Comparison of ENCODE assay signal across 15 cellular contexts in the genomic region with DNA sequence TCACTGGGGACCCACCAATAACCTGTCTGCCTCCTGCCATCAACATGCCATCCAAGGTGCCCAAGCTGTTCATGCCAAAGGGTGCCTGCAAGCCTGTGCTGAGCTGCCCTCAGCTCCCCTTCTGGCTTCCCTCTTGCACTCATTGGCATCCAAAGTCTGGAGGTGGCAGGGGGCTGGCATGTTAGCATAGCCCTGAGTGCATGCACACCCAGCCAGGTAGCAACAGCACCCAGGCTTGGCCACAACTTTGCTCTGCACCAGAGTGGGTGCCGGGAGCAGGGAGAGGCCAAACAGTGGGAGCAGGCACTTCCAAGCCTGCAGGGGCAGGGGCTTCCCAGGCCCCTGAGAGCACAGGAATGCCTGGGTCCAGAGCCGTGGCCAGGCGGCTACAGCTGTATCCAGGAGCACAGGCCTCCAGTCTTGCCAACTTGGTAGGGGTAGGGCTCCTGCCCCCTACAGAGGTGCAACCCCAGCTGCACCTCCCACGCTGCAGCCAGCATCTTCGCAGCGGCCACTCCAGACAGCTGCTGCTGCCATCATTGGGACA. TPM values are rescaled to one million over a fixed set of nuclear protein-coding genes. Genes with fewer than 3 reads are reported as not detected.
A peak's percentile ranks its signal among the peaks of the same experiment; 100 is the strongest.
DNase-seq lines count a peak whose midpoint lies in the region; ATAC-seq and TF ChIP-seq lines count a peak whose summit lies in the region.
"Had no signal": no experiment of that assay in that cellular context is flagged by ENCODE, and none has a peak within 500 bp of the region (broad histone marks: within the 10 kb centered on the region; RNA-seq: fewer than 3 reads in every experiment).

No MANE protein-coding gene starts in this region.

- intact Hi-C loops in dendritic cell treated with granulocyte-macrophage colony-stimulating factor and Interleukin-4, amounts not matched to agents 40 ng/mL and 50 ng/mL, for 4 days (cut with micrococcal nuclease), result loop anchor here (5.0 kb wide), 1 partner anchor 39 kb away; the partner anchor contains the start of gene UCHL3
- intact Hi-C loops in Right ventricle myocardium superior (cut with DNase I), result no loop called here

- no peak overlapping the region for H2BK5ac ChIP-seq in neuronal stem cell (ENCODE audit: low read length)

- CTCF ChIA-PET in HEK293T (lab: Yijun Ruan, JAX), result no interaction called here

- peak overlapping the region in 5 of 10 experiments; percentile 18 to 44 (median 28); a peak in 5 of 20 replicates for H3K4me3 ChIP-seq in BLaER1 treated with 17β-estradiol and CSF1 and Interleukin-3, amounts not matched to agents 10 nM and 100 nM
- H3K4me3 ChIP-seq in neuronal stem cell (ENCODE audit: low read length in 2 of 2), result no peak overlapping the region
- H3K4me3 ChIP-seq: K562 had no signal

- H3K79me1 ChIP-seq in neuronal stem cell (ENCODE audit: low read depth, low read length), result no peaks in the 10 kb centered on the region

- H3K27ac Mint-ChIP-seq in dendritic cell treated with granulocyte-macrophage colony-stimulating factor and Interleukin-4, amounts not matched to agents 40 ng/mL and 50 ng/mL, for 4 days, result peak overlapping the region; percentile 31
- H3K27ac Mint-ChIP-seq: B cell; CD8-positive, alpha-beta T cell; H9 had no signal

- H3K4me1 ChIP-seq in BLaER1 treated with 17β-estradiol and CSF1 and Interleukin-3, amounts not matched to agents 10 nM and 100 nM, result peaks cover 68 to 91% (median 79%) of the 10 kb centered on the region in 10 experiments
- H3K4me1 ChIP-seq in neuronal stem cell (ENCODE audit: control insufficient read depth in 2 of 2, insufficient read depth in 1 of 2, low read depth in 1 of 2, low read length in 2 of 2), result no peaks in the 10 kb centered on the region

- no CpG with 5 or more reads among the region's 6 CpGs for WGBS in neuronal stem cell (ENCODE audit: extremely low coverage in 2 of 2, insufficient read length in 2 of 2, insufficient replicate concordance in 1 of 2), 2 donors

- no peak overlapping the region for H4K8ac ChIP-seq in neuronal stem cell (ENCODE audit: low read depth, low read length)

- H4K91ac ChIP-seq in neuronal stem cell (ENCODE audit: low read depth, low read length, poor library complexity), result no peak overlapping the region

- H3K4me1 Mint-ChIP-seq in dendritic cell treated with granulocyte-macrophage colony-stimulating factor and Interleukin-4, amounts not matched to agents 40 ng/mL and 50 ng/mL, for 4 days (ENCODE audit: low read depth), result peaks cover 47% of the 10 kb centered on the region
- H3K4me1 Mint-ChIP-seq: H9 had no signal

- H2BK12ac ChIP-seq in neuronal stem cell (ENCODE audit: low read length), result no peak overlapping the region

- H3K9ac ChIP-seq in BLaER1 treated with 17β-estradiol and CSF1 and Interleukin-3, amounts not matched to agents 10 nM and 100 nM, result peak overlapping the region in 4 of 11 experiments; percentile 30 to 71 (median 48); a peak in 7 of 22 replicates
- peak overlapping the region; percentile 68 for H3K9ac ChIP-seq in neuronal stem cell (ENCODE audit: low read depth, low read length, poor library complexity)

- peaks cover 0 to 15% (median 0%) of the 10 kb centered on the region in 11 experiments; a peak in 3 of 22 replicates for H3K27me3 ChIP-seq in BLaER1 treated with 17β-estradiol and CSF1 and Interleukin-3, amounts not matched to agents 10 nM and 100 nM
- H3K27me3 ChIP-seq in neuronal stem cell (ENCODE audit: control insufficient read depth in 3 of 3, insufficient read depth in 3 of 3, low read depth in 1 of 3, low read length in 3 of 3), result no peaks in the 10 kb centered on the region

- no peak overlapping the region for H3K4ac ChIP-seq in neuronal stem cell (ENCODE audit: low read length)

- no peaks in the 10 kb centered on the region for H3K36me3 ChIP-seq in BLaER1 treated with 17β-estradiol and CSF1 and Interleukin-3, amounts not matched to agents 10 nM and 100 nM
- H3K36me3 ChIP-seq in neuronal stem cell (replicated peaks in 1 of 2; ENCODE audit: control insufficient read depth in 2 of 2, insufficient read depth in 2 of 2, low read length in 2 of 2), result no peaks in the 10 kb centered on the region

- no peak overlapping the region for H3K23ac ChIP-seq in neuronal stem cell (ENCODE audit: low read depth, low read length, poor library complexity)

- H2BK15ac ChIP-seq in neuronal stem cell (ENCODE audit: low read length), result peak overlapping the region; percentile 28

- H4K20me1 ChIP-seq in BLaER1 treated with 17β-estradiol and CSF1 and Interleukin-3, amounts not matched to agents 10 nM and 100 nM, result peaks cover 0 to 7% (median 0%) of the 10 kb centered on the region in 11 experiments; a peak in 2 of 22 replicates

- H3K14ac ChIP-seq in neuronal stem cell (ENCODE audit: low read length), result peak overlapping the region; percentile 57

- no peak overlapping the region for H2AFZ ChIP-seq in neuronal stem cell (ENCODE audit: low read length)

- DNase-seq in HEK293T (ENCODE audit: extremely low spot score) (no peak), neuronal stem cell (ENCODE audit: low spot score) (no peak), SKM-1 treated with dmso at 0.1 percent for 144 hours (lab: John Stamatoyannopoulos, UW; ENCODE audit: unreplicated experiment) (no peak), Right ventricle myocardium superior (no peak)
- DNase-seq: CD8-positive, alpha-beta T cell; COR-L47; DND-41; GDM1; H9 had no signal

- no peaks in the 10 kb centered on the region for H3K9me3 Mint-ChIP-seq in dendritic cell treated with granulocyte-macrophage colony-stimulating factor and Interleukin-4, amounts not matched to agents 40 ng/mL and 50 ng/mL, for 4 days
- H3K9me3 Mint-ChIP-seq: CD8-positive, alpha-beta T cell; H9 had no signal

- H3K27me3 Mint-ChIP-seq in dendritic cell treated with granulocyte-macrophage colony-stimulating factor and Interleukin-4, amounts not matched to agents 40 ng/mL and 50 ng/mL, for 4 days, result peaks cover 4% of the 10 kb centered on the region
- H3K27me3 Mint-ChIP-seq: B cell had no signal

- H2AK5ac ChIP-seq in neuronal stem cell (ENCODE audit: low read depth, low read length), result no peak overlapping the region

- peak overlapping the region; percentile 42 for H3K18ac ChIP-seq in neuronal stem cell (ENCODE audit: low read length)

- ATAC-seq in HG02588 (IDR thresholded peaks at IDR 0.05; ENCODE audit: unreplicated experiment), result no peak
- no peak for ATAC-seq in Right ventricle myocardium superior (ENCODE audit: poor library complexity)
- ATAC-seq: CD8-positive, alpha-beta T cell had no signal

- H3K27ac ChIP-seq in BLaER1 treated with 17β-estradiol and CSF1 and Interleukin-3, amounts not matched to agents 10 nM and 100 nM, result peak overlapping the region in 8 of 11 experiments; percentile 70 to 89 (median 83); a peak in 17 of 22 replicates
- H3K27ac ChIP-seq in neuronal stem cell (replicated peaks; ENCODE audit: low read length), result no peak overlapping the region

- H2BK120ac ChIP-seq in neuronal stem cell (ENCODE audit: low read depth, low read length), result no peak overlapping the region

- H3K36me3 Mint-ChIP-seq in dendritic cell treated with granulocyte-macrophage colony-stimulating factor and Interleukin-4, amounts not matched to agents 40 ng/mL and 50 ng/mL, for 4 days (ENCODE audit: low read depth), result no peaks in the 10 kb centered on the region
- H3K36me3 Mint-ChIP-seq: CD14-positive monocyte; CD8-positive, alpha-beta T cell had no signal

- POLR2A ChIA-PET in HEK293T (lab: Yijun Ruan, JAX), result no interaction called here

- peak overlapping the region; percentile 49 to 85 (median 75) for H3K4me2 ChIP-seq in BLaER1 treated with 17β-estradiol and CSF1 and Interleukin-3, amounts not matched to agents 10 nM and 100 nM
- H3K4me2 ChIP-seq in neuronal stem cell (ENCODE audit: insufficient read depth, low read length, poor library complexity, severe bottlenecking), result no peak overlapping the region

- H3K9me3 ChIP-seq in BLaER1 treated with 17β-estradiol and CSF1 and Interleukin-3, amounts not matched to agents 10 nM and 100 nM (replicated peaks in 1 of 11), result peaks cover 0 to 34% (median 23%) of the 10 kb centered on the region in 11 experiments; a peak in 15 of 22 replicates
- no peaks in the 10 kb centered on the region for H3K9me3 ChIP-seq in neuronal stem cell (replicated peaks in 1 of 2; ENCODE audit: control insufficient read depth in 2 of 2, insufficient read depth in 1 of 2, low read depth in 1 of 2, low read length in 2 of 2)

- H3K4me3 Mint-ChIP-seq in dendritic cell treated with granulocyte-macrophage colony-stimulating factor and Interleukin-4, amounts not matched to agents 40 ng/mL and 50 ng/mL, for 4 days, result no peak overlapping the region
- H3K4me3 Mint-ChIP-seq: B cell; CD14-positive monocyte; CD8-positive, alpha-beta T cell; H9 had no signal

TF ChIP-seq in HEK293T, 16 proteins besides CTCF, POLR2A, EP300 and RAD21:
- TF ChIP-seq SUZ12 (IDR thresholded peaks at IDR 0.05) (no peak), HDGF (IDR thresholded peaks at IDR 0.05; ENCODE audit: borderline replicate concordance) (0 out of 2 replicates have a peak, but pooled peaks have one; percentile 47)
TF ChIP-seq in HEK293T: peak in this region for 1.

RNA-seq across cellular contexts. Expression of gene TBC1D4, which starts 26.1 kb away (rescaled TPM):
- 10.0 TPM for polyA plus RNA-seq in neuronal stem cell (2013, experiment 1 of 2)
- 11.9 TPM for polyA plus RNA-seq in neuronal stem cell (2013, experiment 2 of 2)
- 107 TPM for total RNA-seq in Right ventricle myocardium superior

RNA-seq across cellular contexts. Expression of gene COMMD6, which starts 29.6 kb away (rescaled TPM):
- 382 TPM for polyA plus RNA-seq in neuronal stem cell (2013, experiment 1 of 2)
- 387 TPM for polyA plus RNA-seq in neuronal stem cell (2013, experiment 2 of 2)
- 116 TPM for total RNA-seq in Right ventricle myocardium superior

RNA-seq across cellular contexts. Expression of gene UCHL3, which starts 41.5 kb away (rescaled TPM):
- polyA plus RNA-seq in neuronal stem cell (2013, experiment 1 of 2), result 36.0 TPM
- polyA plus RNA-seq in neuronal stem cell (2013, experiment 2 of 2), result 35.8 TPM
- total RNA-seq in Right ventricle myocardium superior, result 19.5 TPM
